In the genomic region with DNA sequence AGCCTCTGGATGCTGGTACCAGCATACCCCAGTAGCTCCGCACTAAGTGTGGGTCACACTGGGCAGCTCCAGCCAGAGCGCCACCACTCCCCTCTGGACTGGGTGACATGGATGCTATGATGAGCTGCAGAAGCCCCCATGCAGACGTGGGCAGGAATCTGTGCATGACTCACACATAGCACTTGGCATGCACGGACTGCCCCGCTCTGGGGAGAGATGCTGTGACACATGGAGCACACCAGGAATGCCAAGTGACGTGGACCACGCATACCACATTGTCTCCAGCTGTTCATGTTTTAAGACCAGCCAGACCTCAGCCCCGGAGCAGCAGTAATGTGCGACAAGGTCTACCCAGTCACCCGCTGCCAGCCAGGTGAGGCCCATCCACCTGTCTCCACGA, we compare ENCODE assay signal across 14 cellular contexts.
A peak's percentile ranks its signal among the peaks of the same experiment; 100 is the strongest.
DNase-seq lines count a peak whose midpoint lies in the region; ATAC-seq, FAIRE-seq and TF ChIP-seq lines count a peak whose summit lies in the region.
"Had no signal": no experiment of that assay in that cellular context is flagged by ENCODE, and none has a peak within 500 bp of the region (broad histone marks: within the 10 kb centered on the region; RNA-seq: fewer than 3 reads in every experiment).

No MANE protein-coding gene starts in this region.

- H3K27ac ChIP-seq in breast epithelium = no peak overlapping the region
- H3K27ac ChIP-seq: right atrium auricular region, thyroid gland had no signal

- intact Hi-C loops in breast epithelium (cut with DNase I; ENCODE audit: low total_unique reads) = no loop called here

- TF ChIP-seq CTCF in osteocyte (IDR thresholded peaks at IDR 0.05) (no peak), breast epithelium (IDR thresholded peaks at IDR 0.05) (no peak)

- FAIRE-seq in GM12891 (lab: Jason Lieb, UNC) = peak; percentile 71
- FAIRE-seq: GM19239 had no signal

- ATAC-seq in esophagus mucosa = no peak
- ATAC-seq: Right ventricle myocardium inferior had no signal

- peaks cover 2% of the 10 kb centered on the region for H3K36me3 Mint-ChIP-seq in activated naive CD8-positive, alpha-beta T cell
- H3K36me3 Mint-ChIP-seq in osteocyte (ENCODE audit: unreplicated experiment) = no peaks in the 10 kb centered on the region

- H3K4me3 Mint-ChIP-seq in activated naive CD8-positive, alpha-beta T cell = no peak overlapping the region
- no peak overlapping the region for H3K4me3 Mint-ChIP-seq in osteocyte (ENCODE audit: unreplicated experiment)

- DNase-seq in AG08395 (ENCODE audit: low spot score) (peak; percentile 90), GM12891 (ENCODE audit: insufficient read length, low spot score) (no peak), islet precursor cell (peak; percentile 73), D341Med (ENCODE audit: low spot score) (no peak), osteocyte (ENCODE audit: extremely low spot score, unreplicated experiment) (no peak), breast epithelium (ENCODE audit: low spot score in 2 of 2) (no peak)
- DNase-seq: activated naive CD4-positive, alpha-beta T cell; midbrain; thyroid gland had no signal

- H3K4me1 ChIP-seq in breast epithelium = no peaks in the 10 kb centered on the region

- H3K9me3 Mint-ChIP-seq in activated naive CD8-positive, alpha-beta T cell (ENCODE audit: low read depth) = no peaks in the 10 kb centered on the region
- no peaks in the 10 kb centered on the region for H3K9me3 Mint-ChIP-seq in osteocyte (ENCODE audit: unreplicated experiment)

- H3K27me3 Mint-ChIP-seq in activated naive CD8-positive, alpha-beta T cell = no peaks in the 10 kb centered on the region
- H3K27me3 Mint-ChIP-seq in osteocyte (ENCODE audit: unreplicated experiment) = no peaks in the 10 kb centered on the region

- no peaks in the 10 kb centered on the region for H3K9me3 ChIP-seq in breast epithelium
- H3K9me3 ChIP-seq: right atrium auricular region, thyroid gland had no signal

- TF ChIP-seq POLR2A in GM12891 (IDR thresholded peaks at IDR 0.05; ENCODE audit: low read depth, low read length) (no peak), breast epithelium (IDR thresholded peaks at IDR 0.05) (no peak)

- no peaks in the 10 kb centered on the region for H3K27me3 ChIP-seq in breast epithelium
- H3K27me3 ChIP-seq: right atrium auricular region, thyroid gland had no signal

- H3K27ac Mint-ChIP-seq in activated naive CD8-positive, alpha-beta T cell = peak overlapping the region; percentile 86
- no peak overlapping the region for H3K27ac Mint-ChIP-seq in osteocyte (ENCODE audit: unreplicated experiment)

- H3K4me1 Mint-ChIP-seq in activated naive CD8-positive, alpha-beta T cell (ENCODE audit: low read depth) = peaks cover 91% of the 10 kb centered on the region
- no peaks in the 10 kb centered on the region for H3K4me1 Mint-ChIP-seq in osteocyte (ENCODE audit: unreplicated experiment)

- H3K36me3 ChIP-seq in breast epithelium = no peaks in the 10 kb centered on the region
- H3K36me3 ChIP-seq: right atrium auricular region, thyroid gland had no signal

- no peak overlapping the region for H3K4me3 ChIP-seq in breast epithelium
- H3K4me3 ChIP-seq: right atrium auricular region, thyroid gland had no signal

TF ChIP-seq in GM12891, 5 proteins besides CTCF, POLR2A, EP300 and RAD21:
- TF ChIP-seq POLR2AphosphoS5 (IDR thresholded peaks at IDR 0.05; ENCODE audit: low read depth, low read length) = no peak

Comparison
In these comparisons a context has a peak if more than half of its experiments do, and no peak if none do; other contexts are left out.
1. DNase-seq: peak in AG08395 (single experiment) and islet precursor cell (single experiment); none in GM12891 (single experiment), D341Med (single experiment), osteocyte (single experiment) and breast epithelium (0 of 2).